In the genomic region with DNA sequence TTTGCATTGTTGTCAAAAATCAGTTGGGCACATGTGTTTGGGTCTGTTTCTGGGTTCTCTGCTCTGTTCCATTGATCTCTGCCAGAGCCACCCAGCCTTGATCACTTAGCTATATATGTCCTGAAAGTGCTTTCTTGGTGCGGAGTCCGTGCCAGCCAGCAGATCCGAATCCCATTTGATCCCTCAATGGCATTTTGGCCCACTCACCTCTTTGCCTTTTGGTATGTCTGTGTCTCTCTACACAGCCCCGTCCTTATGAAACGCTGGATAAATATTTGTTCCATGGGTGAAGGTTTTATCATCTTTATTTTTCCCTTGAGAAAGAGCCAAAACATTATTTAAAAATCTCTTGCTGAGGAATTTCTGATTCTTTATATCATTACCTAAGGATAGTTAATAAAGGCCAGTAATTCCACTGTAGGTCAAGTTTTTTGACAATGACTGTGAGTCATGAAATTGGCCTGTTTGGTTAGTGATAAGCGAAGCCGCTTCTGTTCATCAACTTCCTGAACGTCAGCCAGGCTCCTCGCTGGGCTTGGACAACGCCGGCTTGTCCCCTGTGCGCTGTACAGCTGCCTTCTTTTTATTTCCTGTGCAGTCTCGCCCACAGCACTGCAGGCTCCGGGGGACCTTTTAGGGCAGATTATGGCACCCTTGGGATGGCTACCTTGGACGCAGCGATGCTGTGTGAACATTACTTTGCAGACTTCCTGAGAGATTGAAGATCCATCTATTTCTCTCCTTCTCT, we compare ENCODE assay signal across 1 cellular context.
A peak's percentile ranks its signal among the peaks of the same experiment; 100 is the strongest.
TF ChIP-seq lines count a peak whose summit lies in the region.

No MANE protein-coding gene starts in this region.

TF ChIP-seq in HepG2, 621 proteins besides CTCF, POLR2A, EP300 and RAD21 (continued from another document and continues in another):
- no peak for TF ChIP-seq KLF12 (CRISPR knock-in tag; IDR thresholded peaks at IDR 0.05; ENCODE audit: borderline replicate concordance)
- TF ChIP-seq, protein P1, sequence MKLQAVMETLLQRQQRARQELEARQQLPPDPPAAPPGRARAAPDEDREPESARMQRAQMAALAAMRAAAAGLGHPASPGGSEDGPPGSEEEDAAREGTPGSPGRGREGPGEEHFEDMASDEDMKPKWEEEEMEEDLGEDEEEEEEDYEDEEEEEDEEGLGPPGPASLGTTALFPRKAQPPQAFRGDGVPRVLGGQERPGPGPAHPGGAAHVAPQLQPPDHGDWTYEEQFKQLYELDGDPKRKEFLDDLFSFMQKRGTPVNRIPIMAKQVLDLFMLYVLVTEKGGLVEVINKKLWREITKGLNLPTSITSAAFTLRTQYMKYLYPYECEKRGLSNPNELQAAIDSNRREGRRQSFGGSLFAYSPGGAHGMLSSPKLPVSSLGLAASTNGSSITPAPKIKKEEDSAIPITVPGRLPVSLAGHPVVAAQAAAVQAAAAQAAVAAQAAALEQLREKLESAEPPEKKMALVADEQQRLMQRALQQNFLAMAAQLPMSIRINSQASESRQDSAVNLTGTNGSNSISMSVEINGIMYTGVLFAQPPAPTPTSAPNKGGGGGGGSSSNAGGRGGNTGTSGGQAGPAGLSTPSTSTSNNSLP (IDR thresholded peaks at IDR 0.05; ENCODE audit: low read depth, low read length), result 0 out of 2 replicates have a peak, but pooled peaks have one; percentile 60
- no peak for TF ChIP-seq MED13 (CRISPR knock-in tag; IDR thresholded peaks at IDR 0.05)
- no peak for TF ChIP-seq ZNF570 (CRISPR knock-in tag; IDR thresholded peaks at IDR 0.05; ENCODE audit: borderline replicate concordance)
- TF ChIP-seq, protein P2, sequence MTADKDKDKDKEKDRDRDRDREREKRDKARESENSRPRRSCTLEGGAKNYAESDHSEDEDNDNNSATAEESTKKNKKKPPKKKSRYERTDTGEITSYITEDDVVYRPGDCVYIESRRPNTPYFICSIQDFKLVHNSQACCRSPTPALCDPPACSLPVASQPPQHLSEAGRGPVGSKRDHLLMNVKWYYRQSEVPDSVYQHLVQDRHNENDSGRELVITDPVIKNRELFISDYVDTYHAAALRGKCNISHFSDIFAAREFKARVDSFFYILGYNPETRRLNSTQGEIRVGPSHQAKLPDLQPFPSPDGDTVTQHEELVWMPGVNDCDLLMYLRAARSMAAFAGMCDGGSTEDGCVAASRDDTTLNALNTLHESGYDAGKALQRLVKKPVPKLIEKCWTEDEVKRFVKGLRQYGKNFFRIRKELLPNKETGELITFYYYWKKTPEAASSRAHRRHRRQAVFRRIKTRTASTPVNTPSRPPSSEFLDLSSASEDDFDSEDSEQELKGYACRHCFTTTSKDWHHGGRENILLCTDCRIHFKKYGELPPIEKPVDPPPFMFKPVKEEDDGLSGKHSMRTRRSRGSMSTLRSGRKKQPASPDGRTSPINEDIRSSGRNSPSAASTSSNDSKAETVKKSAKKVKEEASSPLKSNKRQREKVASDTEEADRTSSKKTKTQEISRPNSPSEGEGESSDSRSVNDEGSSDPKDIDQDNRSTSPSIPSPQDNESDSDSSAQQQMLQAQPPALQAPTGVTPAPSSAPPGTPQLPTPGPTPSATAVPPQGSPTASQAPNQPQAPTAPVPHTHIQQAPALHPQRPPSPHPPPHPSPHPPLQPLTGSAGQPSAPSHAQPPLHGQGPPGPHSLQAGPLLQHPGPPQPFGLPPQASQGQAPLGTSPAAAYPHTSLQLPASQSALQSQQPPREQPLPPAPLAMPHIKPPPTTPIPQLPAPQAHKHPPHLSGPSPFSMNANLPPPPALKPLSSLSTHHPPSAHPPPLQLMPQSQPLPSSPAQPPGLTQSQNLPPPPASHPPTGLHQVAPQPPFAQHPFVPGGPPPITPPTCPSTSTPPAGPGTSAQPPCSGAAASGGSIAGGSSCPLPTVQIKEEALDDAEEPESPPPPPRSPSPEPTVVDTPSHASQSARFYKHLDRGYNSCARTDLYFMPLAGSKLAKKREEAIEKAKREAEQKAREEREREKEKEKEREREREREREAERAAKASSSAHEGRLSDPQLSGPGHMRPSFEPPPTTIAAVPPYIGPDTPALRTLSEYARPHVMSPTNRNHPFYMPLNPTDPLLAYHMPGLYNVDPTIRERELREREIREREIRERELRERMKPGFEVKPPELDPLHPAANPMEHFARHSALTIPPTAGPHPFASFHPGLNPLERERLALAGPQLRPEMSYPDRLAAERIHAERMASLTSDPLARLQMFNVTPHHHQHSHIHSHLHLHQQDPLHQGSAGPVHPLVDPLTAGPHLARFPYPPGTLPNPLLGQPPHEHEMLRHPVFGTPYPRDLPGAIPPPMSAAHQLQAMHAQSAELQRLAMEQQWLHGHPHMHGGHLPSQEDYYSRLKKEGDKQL (CRISPR knock-in tag; IDR thresholded peaks at IDR 0.05; ENCODE audit: low read depth), result peak; percentile 63; the same call in 1 of the 2 replicates
- no peak for TF ChIP-seq ZNF572 (CRISPR knock-in tag; IDR thresholded peaks at IDR 0.05)
- no peak for TF ChIP-seq TCF12 (IDR thresholded peaks at IDR 0.05)
- TF ChIP-seq TCF12 (CRISPR knock-in tag; IDR thresholded peaks at IDR 0.05), result no peak
- no peak for TF ChIP-seq HOXA5 (CRISPR knock-in tag; IDR thresholded peaks at IDR 0.05)
- peak; percentile 37; the same call in 1 of the 2 replicates for TF ChIP-seq ZBTB21 (CRISPR knock-in tag; IDR thresholded peaks at IDR 0.05)
- TF ChIP-seq, protein P3, sequence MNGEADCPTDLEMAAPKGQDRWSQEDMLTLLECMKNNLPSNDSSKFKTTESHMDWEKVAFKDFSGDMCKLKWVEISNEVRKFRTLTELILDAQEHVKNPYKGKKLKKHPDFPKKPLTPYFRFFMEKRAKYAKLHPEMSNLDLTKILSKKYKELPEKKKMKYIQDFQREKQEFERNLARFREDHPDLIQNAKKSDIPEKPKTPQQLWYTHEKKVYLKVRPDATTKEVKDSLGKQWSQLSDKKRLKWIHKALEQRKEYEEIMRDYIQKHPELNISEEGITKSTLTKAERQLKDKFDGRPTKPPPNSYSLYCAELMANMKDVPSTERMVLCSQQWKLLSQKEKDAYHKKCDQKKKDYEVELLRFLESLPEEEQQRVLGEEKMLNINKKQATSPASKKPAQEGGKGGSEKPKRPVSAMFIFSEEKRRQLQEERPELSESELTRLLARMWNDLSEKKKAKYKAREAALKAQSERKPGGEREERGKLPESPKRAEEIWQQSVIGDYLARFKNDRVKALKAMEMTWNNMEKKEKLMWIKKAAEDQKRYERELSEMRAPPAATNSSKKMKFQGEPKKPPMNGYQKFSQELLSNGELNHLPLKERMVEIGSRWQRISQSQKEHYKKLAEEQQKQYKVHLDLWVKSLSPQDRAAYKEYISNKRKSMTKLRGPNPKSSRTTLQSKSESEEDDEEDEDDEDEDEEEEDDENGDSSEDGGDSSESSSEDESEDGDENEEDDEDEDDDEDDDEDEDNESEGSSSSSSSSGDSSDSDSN (CRISPR knock-in tag; IDR thresholded peaks at IDR 0.05), result no peak; the same call in 1 of the 2 replicates
- TF ChIP-seq, protein P4, sequence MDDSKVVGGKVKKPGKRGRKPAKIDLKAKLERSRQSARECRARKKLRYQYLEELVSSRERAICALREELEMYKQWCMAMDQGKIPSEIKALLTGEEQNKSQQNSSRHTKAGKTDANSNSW (CRISPR knock-in tag; IDR thresholded peaks at IDR 0.05; ENCODE audit: borderline replicate concordance), result no peak
- peak; percentile 32; the same call in 1 of the 2 replicates for TF ChIP-seq ZFP90 (CRISPR knock-in tag; IDR thresholded peaks at IDR 0.05; ENCODE audit: borderline replicate concordance)
- TF ChIP-seq, protein P5, sequence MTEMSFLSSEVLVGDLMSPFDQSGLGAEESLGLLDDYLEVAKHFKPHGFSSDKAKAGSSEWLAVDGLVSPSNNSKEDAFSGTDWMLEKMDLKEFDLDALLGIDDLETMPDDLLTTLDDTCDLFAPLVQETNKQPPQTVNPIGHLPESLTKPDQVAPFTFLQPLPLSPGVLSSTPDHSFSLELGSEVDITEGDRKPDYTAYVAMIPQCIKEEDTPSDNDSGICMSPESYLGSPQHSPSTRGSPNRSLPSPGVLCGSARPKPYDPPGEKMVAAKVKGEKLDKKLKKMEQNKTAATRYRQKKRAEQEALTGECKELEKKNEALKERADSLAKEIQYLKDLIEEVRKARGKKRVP (CRISPR knock-in tag; IDR thresholded peaks at IDR 0.05), result no peak
- TF ChIP-seq ETV6 (CRISPR knock-in tag; conservative IDR thresholded peaks at IDR 0.05), result no peak; the same call in 1 of the 2 replicates
- TF ChIP-seq ZNF672 (CRISPR knock-in tag; IDR thresholded peaks at IDR 0.05), result no peak
- peak; percentile 81 for TF ChIP-seq KDM2A (CRISPR knock-in tag; IDR thresholded peaks at IDR 0.05; ENCODE audit: borderline replicate concordance, low read depth)
- peak; percentile 61; the same call in 1 of the 2 replicates for TF ChIP-seq FOXK1 (CRISPR knock-in tag; IDR thresholded peaks at IDR 0.05; ENCODE audit: borderline replicate concordance, low read depth)
- TF ChIP-seq TBL1XR1 (IDR thresholded peaks at IDR 0.05; ENCODE audit: borderline replicate concordance, low read length, partially characterized antibody), result peak; percentile 60
- TF ChIP-seq, protein P6, sequence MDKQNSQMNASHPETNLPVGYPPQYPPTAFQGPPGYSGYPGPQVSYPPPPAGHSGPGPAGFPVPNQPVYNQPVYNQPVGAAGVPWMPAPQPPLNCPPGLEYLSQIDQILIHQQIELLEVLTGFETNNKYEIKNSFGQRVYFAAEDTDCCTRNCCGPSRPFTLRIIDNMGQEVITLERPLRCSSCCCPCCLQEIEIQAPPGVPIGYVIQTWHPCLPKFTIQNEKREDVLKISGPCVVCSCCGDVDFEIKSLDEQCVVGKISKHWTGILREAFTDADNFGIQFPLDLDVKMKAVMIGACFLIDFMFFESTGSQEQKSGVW (CRISPR knock-in tag; IDR thresholded peaks at IDR 0.05; ENCODE audit: borderline replicate concordance), result no peak
- TF ChIP-seq, protein P7, sequence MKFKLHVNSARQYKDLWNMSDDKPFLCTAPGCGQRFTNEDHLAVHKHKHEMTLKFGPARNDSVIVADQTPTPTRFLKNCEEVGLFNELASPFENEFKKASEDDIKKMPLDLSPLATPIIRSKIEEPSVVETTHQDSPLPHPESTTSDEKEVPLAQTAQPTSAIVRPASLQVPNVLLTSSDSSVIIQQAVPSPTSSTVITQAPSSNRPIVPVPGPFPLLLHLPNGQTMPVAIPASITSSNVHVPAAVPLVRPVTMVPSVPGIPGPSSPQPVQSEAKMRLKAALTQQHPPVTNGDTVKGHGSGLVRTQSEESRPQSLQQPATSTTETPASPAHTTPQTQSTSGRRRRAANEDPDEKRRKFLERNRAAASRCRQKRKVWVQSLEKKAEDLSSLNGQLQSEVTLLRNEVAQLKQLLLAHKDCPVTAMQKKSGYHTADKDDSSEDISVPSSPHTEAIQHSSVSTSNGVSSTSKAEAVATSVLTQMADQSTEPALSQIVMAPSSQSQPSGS (CRISPR knock-in tag; IDR thresholded peaks at IDR 0.05), result peak; percentile 61; the same call in 1 of the 2 replicates
- TF ChIP-seq JUNB (CRISPR knock-in tag; IDR thresholded peaks at IDR 0.05; ENCODE audit: borderline replicate concordance), result peak; percentile 95
- TF ChIP-seq, protein P8, sequence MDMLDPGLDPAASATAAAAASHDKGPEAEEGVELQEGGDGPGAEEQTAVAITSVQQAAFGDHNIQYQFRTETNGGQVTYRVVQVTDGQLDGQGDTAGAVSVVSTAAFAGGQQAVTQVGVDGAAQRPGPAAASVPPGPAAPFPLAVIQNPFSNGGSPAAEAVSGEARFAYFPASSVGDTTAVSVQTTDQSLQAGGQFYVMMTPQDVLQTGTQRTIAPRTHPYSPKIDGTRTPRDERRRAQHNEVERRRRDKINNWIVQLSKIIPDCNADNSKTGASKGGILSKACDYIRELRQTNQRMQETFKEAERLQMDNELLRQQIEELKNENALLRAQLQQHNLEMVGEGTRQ (IDR thresholded peaks at IDR 0.05; ENCODE audit: low read depth, low read length), result no peak
- TF ChIP-seq, protein P8 (CRISPR knock-in tag; IDR thresholded peaks at IDR 0.05; ENCODE audit: borderline replicate concordance), result no peak
- no peak for TF ChIP-seq ZNF510 (CRISPR knock-in tag; IDR thresholded peaks at IDR 0.05; ENCODE audit: low read depth)
- TF ChIP-seq, protein P9, sequence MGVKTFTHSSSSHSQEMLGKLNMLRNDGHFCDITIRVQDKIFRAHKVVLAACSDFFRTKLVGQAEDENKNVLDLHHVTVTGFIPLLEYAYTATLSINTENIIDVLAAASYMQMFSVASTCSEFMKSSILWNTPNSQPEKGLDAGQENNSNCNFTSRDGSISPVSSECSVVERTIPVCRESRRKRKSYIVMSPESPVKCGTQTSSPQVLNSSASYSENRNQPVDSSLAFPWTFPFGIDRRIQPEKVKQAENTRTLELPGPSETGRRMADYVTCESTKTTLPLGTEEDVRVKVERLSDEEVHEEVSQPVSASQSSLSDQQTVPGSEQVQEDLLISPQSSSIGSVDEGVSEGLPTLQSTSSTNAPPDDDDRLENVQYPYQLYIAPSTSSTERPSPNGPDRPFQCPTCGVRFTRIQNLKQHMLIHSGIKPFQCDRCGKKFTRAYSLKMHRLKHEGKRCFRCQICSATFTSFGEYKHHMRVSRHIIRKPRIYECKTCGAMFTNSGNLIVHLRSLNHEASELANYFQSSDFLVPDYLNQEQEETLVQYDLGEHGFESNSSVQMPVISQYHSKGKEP (CRISPR knock-in tag; IDR thresholded peaks at IDR 0.05), result no peak
- no peak for TF ChIP-seq SMC3 (IDR thresholded peaks at IDR 0.05; ENCODE audit: low read length)
- TF ChIP-seq GTF3A (CRISPR knock-in tag; conservative IDR thresholded peaks at IDR 0.05), result no peak
- peak; percentile 72; the same call in 1 of the 2 replicates for TF ChIP-seq CBX5 (CRISPR knock-in tag; IDR thresholded peaks at IDR 0.05; ENCODE audit: borderline replicate concordance)
- peak; percentile 37; the same call in 1 of the 2 replicates for TF ChIP-seq ZFY (CRISPR knock-in tag; IDR thresholded peaks at IDR 0.05)
- TF ChIP-seq, protein P10, sequence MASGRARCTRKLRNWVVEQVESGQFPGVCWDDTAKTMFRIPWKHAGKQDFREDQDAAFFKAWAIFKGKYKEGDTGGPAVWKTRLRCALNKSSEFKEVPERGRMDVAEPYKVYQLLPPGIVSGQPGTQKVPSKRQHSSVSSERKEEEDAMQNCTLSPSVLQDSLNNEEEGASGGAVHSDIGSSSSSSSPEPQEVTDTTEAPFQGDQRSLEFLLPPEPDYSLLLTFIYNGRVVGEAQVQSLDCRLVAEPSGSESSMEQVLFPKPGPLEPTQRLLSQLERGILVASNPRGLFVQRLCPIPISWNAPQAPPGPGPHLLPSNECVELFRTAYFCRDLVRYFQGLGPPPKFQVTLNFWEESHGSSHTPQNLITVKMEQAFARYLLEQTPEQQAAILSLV (CRISPR knock-in tag; IDR thresholded peaks at IDR 0.05; ENCODE audit: borderline replicate concordance), result no peak
- no peak for TF ChIP-seq NAIF1 (CRISPR knock-in tag; IDR thresholded peaks at IDR 0.05; ENCODE audit: borderline replicate concordance)
- TF ChIP-seq, protein P11, sequence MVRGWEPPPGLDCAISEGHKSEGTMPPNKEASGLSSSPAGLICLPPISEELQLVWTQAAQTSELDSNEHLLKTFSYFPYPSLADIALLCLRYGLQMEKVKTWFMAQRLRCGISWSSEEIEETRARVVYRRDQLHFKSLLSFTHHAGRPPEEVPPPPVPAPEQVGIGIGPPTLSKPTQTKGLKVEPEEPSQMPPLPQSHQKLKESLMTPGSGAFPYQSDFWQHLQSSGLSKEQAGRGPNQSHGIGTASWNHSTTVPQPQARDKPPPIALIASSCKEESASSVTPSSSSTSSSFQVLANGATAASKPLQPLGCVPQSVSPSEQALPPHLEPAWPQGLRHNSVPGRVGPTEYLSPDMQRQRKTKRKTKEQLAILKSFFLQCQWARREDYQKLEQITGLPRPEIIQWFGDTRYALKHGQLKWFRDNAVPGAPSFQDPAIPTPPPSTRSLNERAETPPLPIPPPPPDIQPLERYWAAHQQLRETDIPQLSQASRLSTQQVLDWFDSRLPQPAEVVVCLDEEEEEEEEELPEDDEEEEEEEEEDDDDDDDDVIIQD (CRISPR knock-in tag; IDR thresholded peaks at IDR 0.05; ENCODE audit: low read depth), result peak; percentile 81
- TF ChIP-seq MYNN (CRISPR knock-in tag; IDR thresholded peaks at IDR 0.05; ENCODE audit: low read depth), result no peak
